ENCODE assay signal across 18 cellular contexts in genomic region chr20:60507087-60507684, GRCh38.
DNase-seq lines count a peak whose midpoint lies in the region; TF ChIP-seq lines count a peak whose summit lies in the region.
"Had no signal": no experiment of that assay in that cellular context is flagged by ENCODE, and none has a peak within 500 bp of the region (broad histone marks: within the 10 kb centered on the region; RNA-seq: fewer than 3 reads in every experiment).

No MANE protein-coding gene starts in this region.

- peak overlapping the region; percentile 82 for H3K27ac Mint-ChIP-seq in glutamatergic neuron (ENCODE audit: unreplicated experiment)
- H3K27ac Mint-ChIP-seq: B cell; CD8-positive, alpha-beta memory T cell had no signal

- H3K27me3 ChIP-seq in uterus (peaks cover 0 to 3% of the 10 kb centered on the region in 2 donors), esophagus squamous epithelium (no peaks in the 10 kb centered on the region)
- H3K27me3 ChIP-seq: BLaER1 treated with 17β-estradiol and CSF1 and Interleukin-3, amounts not matched to agents 10 nM and 100 nM had no signal

- TF ChIP-seq CTCF in HEK293 (tag by site-specific recombination; IDR thresholded peaks at IDR 0.05), result no peak
- TF ChIP-seq CTCF in glutamatergic neuron (IDR thresholded peaks at IDR 0.05; ENCODE audit: partially characterized antibody, unreplicated experiment), result no peak
- no peak for TF ChIP-seq CTCF in uterus (IDR thresholded peaks at IDR 0.05)
- no peak for TF ChIP-seq CTCF in esophagus squamous epithelium (IDR thresholded peaks at IDR 0.05)

- peaks cover 39% of the 10 kb centered on the region for H3K4me1 Mint-ChIP-seq in glutamatergic neuron (ENCODE audit: low read depth, unreplicated experiment)
- H3K4me1 Mint-ChIP-seq: B cell; CD8-positive, alpha-beta memory T cell had no signal

- H3K36me3 ChIP-seq in HEK293 (ENCODE audit: control insufficient read depth in 2 of 2, insufficient read depth in 1 of 2, low read length in 2 of 2), result no peaks in the 10 kb centered on the region
- no peaks in the 10 kb centered on the region for H3K36me3 ChIP-seq in uterus
- H3K36me3 ChIP-seq in esophagus squamous epithelium, result no peaks in the 10 kb centered on the region
- H3K36me3 ChIP-seq: BLaER1 treated with 17β-estradiol and CSF1 and Interleukin-3, amounts not matched to agents 10 nM and 100 nM; HAP-1 had no signal

- 51 to 58% methylated on average over 9 of the region's 9 CpGs for WGBS in esophagus squamous epithelium, 2 donors

- H3K4me1 ChIP-seq in HEK293 (ENCODE audit: control insufficient read depth, insufficient read depth, low read length) (no peaks in the 10 kb centered on the region), uterus (no peaks in the 10 kb centered on the region), esophagus squamous epithelium (no peaks in the 10 kb centered on the region)
- H3K4me1 ChIP-seq: BLaER1 treated with 17β-estradiol and CSF1 and Interleukin-3, amounts not matched to agents 10 nM and 100 nM; HAP-1 had no signal

- CTCF ChIA-PET in HEK293 (lab: Yijun Ruan, JAX), result no interaction called here

- no peak for TF ChIP-seq POLR2A in uterus (IDR thresholded peaks at IDR 0.05)
- TF ChIP-seq POLR2A in esophagus squamous epithelium (IDR thresholded peaks at IDR 0.05), result no peak

- H3K9me3 Mint-ChIP-seq in glutamatergic neuron (ENCODE audit: unreplicated experiment), result peaks cover 15% of the 10 kb centered on the region
- H3K9me3 Mint-ChIP-seq: CD8-positive, alpha-beta memory T cell had no signal

- H3K9me3 ChIP-seq in HEK293 (ENCODE audit: control insufficient read depth, insufficient read depth, low read depth, low read length) (no peaks in the 10 kb centered on the region), uterus (no peaks in the 10 kb centered on the region), esophagus squamous epithelium (no peaks in the 10 kb centered on the region)
- H3K9me3 ChIP-seq: BLaER1 treated with 17β-estradiol and CSF1 and Interleukin-3, amounts not matched to agents 10 nM and 100 nM; HAP-1 had no signal

- H3K27ac ChIP-seq in HEK293 (ENCODE audit: extremely low read depth, low read depth, low read length) (no peak overlapping the region), uterus (no peak overlapping the region), esophagus squamous epithelium (no peak overlapping the region)
- H3K27ac ChIP-seq: BLaER1 treated with 17β-estradiol and CSF1 and Interleukin-3, amounts not matched to agents 10 nM and 100 nM had no signal

- peak; percentile 8 for DNase-seq in astrocyte of the hippocampus (ENCODE audit: low read depth, low spot score)
- peak; percentile 31 for DNase-seq in glutamatergic neuron
- no peak for DNase-seq in dermis blood vessel endothelial cell
- DNase-seq in uterus, result no peak
- DNase-seq in NCI-H1105 treated with DMSO at 0.1 percent for 48 hours (lab: John Stamatoyannopoulos, UW), result no peak
- no peak for DNase-seq in esophagus squamous epithelium (lab: John Stamatoyannopoulos, UW)
- DNase-seq: 8988T; CD8-positive, alpha-beta memory T cell; COR-L47; DMS 273 treated with DMSO at 0.1 percent for 48 hours; DMS53; DND-41; EL had no signal

- peaks cover 12% of the 10 kb centered on the region for H3K27me3 Mint-ChIP-seq in glutamatergic neuron (ENCODE audit: unreplicated experiment)
- H3K27me3 Mint-ChIP-seq: B cell had no signal

- intact Hi-C loops in uterus (cut with DNase I; ENCODE audit: low total_unique reads), result no loop called here
- intact Hi-C loops in esophagus squamous epithelium (cut with DNase I), result no loop called here

- POLR2A ChIA-PET in HEK293 (lab: Yijun Ruan, JAX), result no interaction called here

- H3K36me3 Mint-ChIP-seq in glutamatergic neuron (ENCODE audit: unreplicated experiment), result no peaks in the 10 kb centered on the region
- H3K36me3 Mint-ChIP-seq: CD8-positive, alpha-beta memory T cell had no signal

- H3K4me3 Mint-ChIP-seq in glutamatergic neuron (ENCODE audit: unreplicated experiment), result peak overlapping the region; percentile 31
- H3K4me3 Mint-ChIP-seq: B cell; CD8-positive, alpha-beta memory T cell had no signal

- no peak overlapping the region for H3K4me3 ChIP-seq in HEK293 (ENCODE audit: low read depth, low read length)
- no peak overlapping the region for H3K4me3 ChIP-seq in uterus
- no peak overlapping the region for H3K4me3 ChIP-seq in esophagus squamous epithelium
- H3K4me3 ChIP-seq: BLaER1 treated with 17β-estradiol and CSF1 and Interleukin-3, amounts not matched to agents 10 nM and 100 nM; GM12878; HAP-1 had no signal

TF ChIP-seq in HEK293, 187 proteins besides CTCF, POLR2A, EP300 and RAD21:
- TF ChIP-seq ZSCAN4 (tag by site-specific recombination; IDR thresholded peaks at IDR 0.05) (peak; percentile 93), ZNF560 (tag by site-specific recombination; IDR thresholded peaks at IDR 0.05; ENCODE audit: borderline replicate concordance) (no peak), ZNF664 (tag by site-specific recombination; IDR thresholded peaks at IDR 0.05) (no peak), BCL11B (tag by site-specific recombination; IDR thresholded peaks at IDR 0.05; ENCODE audit: low read depth) (no peak)

Comparison
In these comparisons a context has a peak if more than half of its experiments do, and no peak if none do; other contexts are left out.
1. DNase-seq: peak in astrocyte of the hippocampus (single experiment) and glutamatergic neuron (single experiment); none in dermis blood vessel endothelial cell (single experiment), uterus (0 of 2), NCI-H1105 treated with DMSO at 0.1 percent for 48 hours (single experiment) and esophagus squamous epithelium (single experiment).